Comparison of ENCODE assay signal across 27 cellular contexts in genomic region chr4:59676389-59676788, GRCh38.
DNase-seq lines count a peak whose midpoint lies in the region; ATAC-seq, FAIRE-seq and TF ChIP-seq lines count a peak whose summit lies in the region.
"Had no signal": no experiment of that assay in that cellular context is flagged by ENCODE, and none has a peak within 500 bp of the region (broad histone marks: within the 10 kb centered on the region; RNA-seq: fewer than 3 reads in every experiment).

No MANE protein-coding gene starts in this region.

- H3K79me1 ChIP-seq in trophoblast cell (ENCODE audit: low read length), result no peaks in the 10 kb centered on the region

- CTCF ChIA-PET in HepG2 (lab: Yijun Ruan, JAX; ENCODE audit: low intra/inter-chr PET ratio, low total read pairs), result no interaction called here

- no peaks in the 10 kb centered on the region for H3K9me3 ChIP-seq in HepG2 (ENCODE audit: low read length)
- H3K9me3 ChIP-seq in right lobe of liver, result no peaks in the 10 kb centered on the region
- H3K9me3 ChIP-seq in trophoblast cell (ENCODE audit: insufficient read depth, low read depth, low read length), result no peaks in the 10 kb centered on the region
- H3K9me3 ChIP-seq: BE2C, BLaER1 had no signal

- no peaks in the 10 kb centered on the region for H3K79me2 ChIP-seq in HepG2 (ENCODE audit: insufficient read depth, low read length)
- H3K79me2 ChIP-seq in trophoblast cell (ENCODE audit: control insufficient read depth, insufficient read depth, low read length, poor library complexity), result no peaks in the 10 kb centered on the region

- H4K12ac ChIP-seq in trophoblast cell (ENCODE audit: low read depth, low read length), result no peak overlapping the region

- H3K27me3 ChIP-seq in HepG2 (ENCODE audit: control insufficient read depth in 1 of 2, insufficient read depth in 2 of 2, low read length in 2 of 2) (no peaks in the 10 kb centered on the region), right lobe of liver (no peaks in the 10 kb centered on the region), trophoblast cell (ENCODE audit: insufficient read depth, low read length) (no peaks in the 10 kb centered on the region)
- H3K27me3 ChIP-seq: BE2C, BLaER1 had no signal

- H3K4me1 Mint-ChIP-seq in natural killer cell, result no peaks in the 10 kb centered on the region
- H3K4me1 Mint-ChIP-seq: CD14-positive monocyte; CD4-positive, alpha-beta memory T cell; CD4-positive, CD25-positive, alpha-beta regulatory T cell; CD8-positive, alpha-beta memory T cell had no signal

- H2AFZ ChIP-seq in HepG2 (ENCODE audit: low read length), result no peak overlapping the region
- H2AFZ ChIP-seq in trophoblast cell (ENCODE audit: insufficient read depth, low read length, poor library complexity), result no peak overlapping the region

- H3K23ac ChIP-seq in trophoblast cell (ENCODE audit: low read length), result no peak overlapping the region

- TF ChIP-seq CTCF in HepG2 (CRISPR knock-in tag; IDR thresholded peaks at IDR 0.05) (no peak), right lobe of liver (IDR thresholded peaks at IDR 0.05) (no peak), natural killer cell (IDR thresholded peaks at IDR 0.05) (no peak)

- ATAC-seq in HepG2, result no peak
- no peak for ATAC-seq in right lobe of liver
- no peak for ATAC-seq in natural killer cell
- ATAC-seq: GM12878 had no signal

- no peak for TF ChIP-seq EP300 in HepG2 (IDR thresholded peaks at IDR 0.05; ENCODE audit: low read depth in 2 of 2, low read length in 2 of 2)
- TF ChIP-seq EP300 in HepG2 (CRISPR knock-in tag; IDR thresholded peaks at IDR 0.05; ENCODE audit: borderline replicate concordance), result no peak

- H2BK12ac ChIP-seq in trophoblast cell (ENCODE audit: low read length), result no peak overlapping the region

- no peaks in the 10 kb centered on the region for H3K36me3 ChIP-seq in HepG2 (replicated peaks in 1 of 2; ENCODE audit: control insufficient read depth in 1 of 2, insufficient read depth in 2 of 2, low read length in 2 of 2)
- H3K36me3 ChIP-seq in right lobe of liver, result no peaks in the 10 kb centered on the region
- H3K36me3 ChIP-seq in trophoblast cell (ENCODE audit: control insufficient read depth in 1 of 2, insufficient read depth in 2 of 2, low read length in 2 of 2), result no peaks in the 10 kb centered on the region
- H3K36me3 ChIP-seq: BE2C, BLaER1 had no signal

- H3K14ac ChIP-seq in trophoblast cell (ENCODE audit: low read length), result no peak overlapping the region

- H3K36me3 Mint-ChIP-seq in natural killer cell, result no peaks in the 10 kb centered on the region
- H3K36me3 Mint-ChIP-seq: CD14-positive monocyte; CD4-positive, alpha-beta memory T cell; CD4-positive, CD25-positive, alpha-beta regulatory T cell had no signal

- intact Hi-C loops in HepG2 (cut with micrococcal nuclease; ENCODE audit: unreplicated experiment), result no loop called here
- intact Hi-C loops in right lobe of liver (cut with DNase I), result no loop called here
- intact Hi-C loops in natural killer cell (cut with micrococcal nuclease), result no loop called here

- no peak overlapping the region for H4K91ac ChIP-seq in trophoblast cell (ENCODE audit: low read depth, low read length)

- H2AK5ac ChIP-seq in trophoblast cell (ENCODE audit: low read length), result no peak overlapping the region

- no peak for TF ChIP-seq POLR2A in HepG2 (IDR thresholded peaks at IDR 0.05; ENCODE audit: insufficient read depth in 1 of 2, low read depth in 2 of 2, low read length in 2 of 2)
- no peak for TF ChIP-seq POLR2A in right lobe of liver (IDR thresholded peaks at IDR 0.05)

- no peak overlapping the region for H3K4me2 ChIP-seq in HepG2 (ENCODE audit: low read depth, low read length)
- no peak overlapping the region for H3K4me2 ChIP-seq in trophoblast cell (ENCODE audit: low read length)
- H3K4me2 ChIP-seq: BLaER1 had no signal

- no peak for FAIRE-seq in HepG2 (lab: Jason Lieb, UNC)
- FAIRE-seq: A204.1, GM12878, GM12892, GM18507 had no signal

- no peaks in the 10 kb centered on the region for H4K20me1 ChIP-seq in HepG2 (ENCODE audit: insufficient read depth, low read length)
- H4K20me1 ChIP-seq: BLaER1 had no signal

- in situ Hi-C loops in HepG2 (cut with HindIII; ENCODE audit: extremely low pct_ligation_motif_present, low pct_unique_long_range_greater_than_20kb), result no loop called here

- no peaks in the 10 kb centered on the region for H3K4me1 ChIP-seq in HepG2 (ENCODE audit: insufficient read depth, low read length)
- no peaks in the 10 kb centered on the region for H3K4me1 ChIP-seq in right lobe of liver
- H3K4me1 ChIP-seq in trophoblast cell (ENCODE audit: control insufficient read depth in 1 of 2, insufficient read depth in 2 of 2, low read length in 2 of 2), result no peaks in the 10 kb centered on the region
- H3K4me1 ChIP-seq: BE2C, BLaER1 had no signal

- H3K27ac Mint-ChIP-seq in natural killer cell, result no peak overlapping the region
- H3K27ac Mint-ChIP-seq: CD14-positive monocyte; CD4-positive, alpha-beta memory T cell; CD4-positive, CD25-positive, alpha-beta regulatory T cell; CD8-positive, alpha-beta memory T cell had no signal

- H3K9ac ChIP-seq in HepG2 (ENCODE audit: insufficient read depth, low read depth, low read length), result no peak overlapping the region
- no peak overlapping the region for H3K9ac ChIP-seq in trophoblast cell (ENCODE audit: low read length)
- H3K9ac ChIP-seq: BLaER1 had no signal

- DNase-seq in HepG2 (ENCODE audit: low spot score), result no peak
- DNase-seq in right lobe of liver, result no peak
- peak; percentile 82 for DNase-seq in amniotic epithelial cell (ENCODE audit: low read depth)
- DNase-seq in trophoblast cell, result peak; percentile 0 to 70
- no peak for DNase-seq in natural killer cell
- DNase-seq in SIG-M5 treated with dmso at 0.1 percent for 504 hours (lab: John Stamatoyannopoulos, UW; ENCODE audit: unreplicated experiment), result no peak
- DNase-seq: 8988T; ACHN; BE2C; C1 segment of cervical spinal cord; CD4-positive, alpha-beta memory T cell; CD4-positive, CD25-positive, alpha-beta regulatory T cell; CD8-positive, alpha-beta memory T cell; COR-L47; DMS 273 treated with DMSO at 0.1 percent for 48 hours; DMS153; DMS53; DMS79; DND-41; EL; GDM1 had no signal

- H3K9me3 Mint-ChIP-seq in natural killer cell, result peaks cover 12% of the 10 kb centered on the region in 2 donors

- BruUV-seq in HepG2 (replicated peaks; lab: Mats Ljungman, UMichigan), result no TSS peak

- H4K8ac ChIP-seq in trophoblast cell (ENCODE audit: low read depth, low read length), result no peak overlapping the region

- no peak overlapping the region for H3K4ac ChIP-seq in trophoblast cell (ENCODE audit: low read depth, low read length)

- no peak overlapping the region for H3K4me3 ChIP-seq in HepG2 (replicated peaks in 1 of 3; ENCODE audit: insufficient read depth in 1 of 3, low read depth in 2 of 3, low read length in 3 of 3)
- no peak overlapping the region for H3K4me3 ChIP-seq in right lobe of liver
- no peak overlapping the region for H3K4me3 ChIP-seq in trophoblast cell (ENCODE audit: low read depth, low read length)
- H3K4me3 ChIP-seq: BLaER1, GM12878 had no signal

- H2BK5ac ChIP-seq in trophoblast cell (ENCODE audit: low read depth, low read length, poor library complexity), result no peak overlapping the region

- no peak for TF ChIP-seq RAD21 in HepG2 (CRISPR knock-in tag; IDR thresholded peaks at IDR 0.05)

- no peak overlapping the region for H3K4me3 Mint-ChIP-seq in natural killer cell
- H3K4me3 Mint-ChIP-seq: CD14-positive monocyte; CD4-positive, alpha-beta memory T cell; CD4-positive, CD25-positive, alpha-beta regulatory T cell; CD8-positive, alpha-beta memory T cell had no signal

- 3% methylated on average over 1 of the region's 1 CpG for WGBS in HepG2 (ENCODE audit: low lambda C conversion rate)
- 30% methylated on average over 1 of the region's 1 CpG for WGBS in right lobe of liver (ENCODE audit: insufficient coverage, low coverage, low lambda C conversion rate, missing lambda C conversion rate)
- WGBS in trophoblast cell (ENCODE audit: extremely low coverage, insufficient coverage, insufficient read length), result no CpG with 5 or more reads among the region's 1 CpG

- H3K27ac ChIP-seq in HepG2 (ENCODE audit: extremely low read length, insufficient read depth, low read length), result no peak overlapping the region
- no peak overlapping the region for H3K27ac ChIP-seq in right lobe of liver
- no peak overlapping the region for H3K27ac ChIP-seq in trophoblast cell (ENCODE audit: low read depth, low read length)
- H3K27ac ChIP-seq: BLaER1 had no signal

- no peak overlapping the region for H3K18ac ChIP-seq in trophoblast cell (ENCODE audit: low read length)

- no peaks in the 10 kb centered on the region for H3K27me3 Mint-ChIP-seq in natural killer cell (ENCODE audit: low read depth in 2 of 2)
- H3K27me3 Mint-ChIP-seq: CD4-positive, alpha-beta memory T cell; CD4-positive, CD25-positive, alpha-beta regulatory T cell; CD8-positive, alpha-beta memory T cell had no signal

- POLR2A ChIA-PET in HepG2 (lab: Yijun Ruan, JAX), result no interaction called here

- H2BK120ac ChIP-seq in trophoblast cell (ENCODE audit: insufficient read depth, low read length, poor library complexity), result no peak overlapping the region

TF ChIP-seq in HepG2, 621 proteins besides CTCF, POLR2A, EP300 and RAD21:
- no peak for TF ChIP-seq FIP1L1 (IDR thresholded peaks at IDR 0.05; ENCODE audit: borderline replicate concordance, insufficient read depth, low read depth, low read length)
- peak; percentile 15; the same call in 1 of the 2 replicates for TF ChIP-seq CEBPB (IDR thresholded peaks at IDR 0.05; ENCODE audit: borderline replicate concordance, low read depth, low read length)

Comparison
In these comparisons a context has a peak if more than half of its experiments do, and no peak if none do; other contexts are left out.
1. DNase-seq: peak in amniotic epithelial cell (single experiment) and trophoblast cell (2 of 2); none in HepG2 (single experiment), right lobe of liver (0 of 3), natural killer cell (single experiment) and SIG-M5 treated with dmso at 0.1 percent for 504 hours (single experiment).